In the genomic region with DNA sequence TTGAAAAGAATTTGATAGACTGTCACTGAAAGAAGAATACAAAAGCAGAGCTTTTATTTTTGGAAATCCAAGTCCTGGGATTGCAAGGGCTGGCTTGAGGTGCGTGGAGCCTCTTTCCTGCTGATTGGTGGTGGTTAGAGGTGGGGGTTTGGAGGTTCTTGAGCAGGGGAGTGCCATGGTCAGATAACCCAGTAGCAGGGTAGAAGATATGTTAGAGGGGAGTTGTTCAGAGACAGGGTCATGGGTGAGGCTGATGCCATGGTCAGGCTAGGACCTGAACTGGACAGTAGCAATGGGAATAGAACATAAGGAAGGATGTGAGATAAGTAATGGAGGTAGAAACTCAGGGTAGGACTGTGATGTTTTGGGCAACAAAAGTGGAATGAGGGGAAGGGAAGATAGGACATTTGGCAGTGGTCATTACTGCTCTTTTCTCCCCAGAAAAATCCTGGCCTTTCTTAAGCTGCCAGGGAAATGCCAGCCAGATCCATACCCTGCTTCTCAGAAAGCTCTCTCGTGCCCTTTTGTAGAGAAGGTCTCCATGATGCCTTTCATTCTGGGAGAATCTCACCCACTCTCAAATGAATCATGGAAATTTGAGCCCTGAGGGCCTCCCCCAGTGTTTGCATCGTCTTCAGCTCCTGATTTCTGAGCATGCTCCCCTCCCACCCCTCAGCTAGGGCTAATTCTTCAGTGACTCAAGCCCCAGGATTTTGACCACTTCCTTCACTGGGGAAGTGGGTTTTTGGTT, we compare ENCODE assay signal across 1 cellular context.
TF ChIP-seq lines count a peak whose summit lies in the region.

No MANE protein-coding gene starts in this region.

TF ChIP-seq in HEK293, 187 proteins besides CTCF, POLR2A, EP300 and RAD21 (continued from another document):
- TF ChIP-seq EGR2 (tag by site-specific recombination; IDR thresholded peaks at IDR 0.05; ENCODE audit: low read depth) (peak; percentile 64), ZNF571 (tag by site-specific recombination; IDR thresholded peaks at IDR 0.05) (no peak), ZNF658 (tag by site-specific recombination; IDR thresholded peaks at IDR 0.05) (no peak), ZSCAN16 (tag by site-specific recombination; IDR thresholded peaks at IDR 0.05) (no peak), ZNF623 (tag by site-specific recombination; IDR thresholded peaks at IDR 0.05) (no peak), ZNF404 (tag by site-specific recombination; IDR thresholded peaks at IDR 0.05) (no peak), ZNF785 (tag by site-specific recombination; IDR thresholded peaks at IDR 0.05) (no peak), ZNF114 (tag by site-specific recombination; IDR thresholded peaks at IDR 0.05) (no peak)
- TF ChIP-seq, protein P1, sequence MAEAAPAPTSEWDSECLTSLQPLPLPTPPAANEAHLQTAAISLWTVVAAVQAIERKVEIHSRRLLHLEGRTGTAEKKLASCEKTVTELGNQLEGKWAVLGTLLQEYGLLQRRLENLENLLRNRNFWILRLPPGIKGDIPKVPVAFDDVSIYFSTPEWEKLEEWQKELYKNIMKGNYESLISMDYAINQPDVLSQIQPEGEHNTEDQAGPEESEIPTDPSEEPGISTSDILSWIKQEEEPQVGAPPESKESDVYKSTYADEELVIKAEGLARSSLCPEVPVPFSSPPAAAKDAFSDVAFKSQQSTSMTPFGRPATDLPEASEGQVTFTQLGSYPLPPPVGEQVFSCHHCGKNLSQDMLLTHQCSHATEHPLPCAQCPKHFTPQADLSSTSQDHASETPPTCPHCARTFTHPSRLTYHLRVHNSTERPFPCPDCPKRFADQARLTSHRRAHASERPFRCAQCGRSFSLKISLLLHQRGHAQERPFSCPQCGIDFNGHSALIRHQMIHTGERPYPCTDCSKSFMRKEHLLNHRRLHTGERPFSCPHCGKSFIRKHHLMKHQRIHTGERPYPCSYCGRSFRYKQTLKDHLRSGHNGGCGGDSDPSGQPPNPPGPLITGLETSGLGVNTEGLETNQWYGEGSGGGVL (tag by site-specific recombination; IDR thresholded peaks at IDR 0.05), result 0 out of 2 replicates have a peak, but pooled peaks have one; percentile 14
- TF ChIP-seq, protein P2, sequence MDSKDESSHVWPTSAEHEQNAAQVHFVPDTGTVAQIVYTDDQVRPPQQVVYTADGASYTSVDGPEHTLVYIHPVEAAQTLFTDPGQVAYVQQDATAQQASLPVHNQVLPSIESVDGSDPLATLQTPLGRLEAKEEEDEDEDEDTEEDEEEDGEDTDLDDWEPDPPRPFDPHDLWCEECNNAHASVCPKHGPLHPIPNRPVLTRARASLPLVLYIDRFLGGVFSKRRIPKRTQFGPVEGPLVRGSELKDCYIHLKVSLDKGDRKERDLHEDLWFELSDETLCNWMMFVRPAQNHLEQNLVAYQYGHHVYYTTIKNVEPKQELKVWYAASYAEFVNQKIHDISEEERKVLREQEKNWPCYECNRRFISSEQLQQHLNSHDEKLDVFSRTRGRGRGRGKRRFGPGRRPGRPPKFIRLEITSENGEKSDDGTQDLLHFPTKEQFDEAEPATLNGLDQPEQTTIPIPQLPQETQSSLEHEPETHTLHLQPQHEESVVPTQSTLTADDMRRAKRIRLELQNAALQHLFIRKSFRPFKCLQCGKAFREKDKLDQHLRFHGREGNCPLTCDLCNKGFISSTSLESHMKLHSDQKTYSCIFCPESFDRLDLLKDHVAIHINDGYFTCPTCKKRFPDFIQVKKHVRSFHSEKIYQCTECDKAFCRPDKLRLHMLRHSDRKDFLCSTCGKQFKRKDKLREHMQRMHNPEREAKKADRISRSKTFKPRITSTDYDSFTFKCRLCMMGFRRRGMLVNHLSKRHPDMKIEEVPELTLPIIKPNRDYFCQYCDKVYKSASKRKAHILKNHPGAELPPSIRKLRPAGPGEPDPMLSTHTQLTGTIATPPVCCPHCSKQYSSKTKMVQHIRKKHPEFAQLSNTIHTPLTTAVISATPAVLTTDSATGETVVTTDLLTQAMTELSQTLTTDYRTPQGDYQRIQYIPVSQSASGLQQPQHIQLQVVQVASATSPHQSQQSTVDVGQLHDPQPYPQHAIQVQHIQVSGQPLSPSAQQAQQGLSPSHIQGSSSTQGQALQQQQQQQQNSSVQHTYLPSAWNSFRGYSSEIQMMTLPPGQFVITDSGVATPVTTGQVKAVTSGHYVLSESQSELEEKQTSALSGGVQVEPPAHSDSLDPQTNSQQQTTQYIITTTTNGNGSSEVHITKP (tag by site-specific recombination; IDR thresholded peaks at IDR 0.05), result peak; percentile 59; the same call in 1 of the 2 replicates
